1 cellular context compared by ENCODE assay signal in genomic region chr21:38244885-38245869, GRCh38.
TF ChIP-seq lines count a peak whose summit lies in the region.

No MANE protein-coding gene starts in this region.

TF ChIP-seq in GM12878, 131 proteins besides CTCF, POLR2A, EP300 and RAD21 (continued from another document and continues in another):
- TF ChIP-seq PBX3 (IDR thresholded peaks at IDR 0.05; ENCODE audit: insufficient replicate concordance, low read depth, low read length) = no peak
- TF ChIP-seq EZH2 (IDR thresholded peaks at IDR 0.05; ENCODE audit: borderline replicate concordance, control insufficient read depth, low read depth, low read length) = no peak
- TF ChIP-seq BCL11A (IDR thresholded peaks at IDR 0.05; ENCODE audit: low read depth, low read length) = peak; percentile 80
- TF ChIP-seq YBX1 (IDR thresholded peaks at IDR 0.05) = no peak
- peak; percentile 77 for TF ChIP-seq MTA2 (IDR thresholded peaks at IDR 0.05; ENCODE audit: low read depth)
- TF ChIP-seq ZBTB33 (IDR thresholded peaks at IDR 0.05) = no peak
- TF ChIP-seq E2F4 (IDR thresholded peaks at IDR 0.05; ENCODE audit: low read depth, low read length) = no peak
- TF ChIP-seq MAX (IDR thresholded peaks at IDR 0.05; ENCODE audit: low read depth, low read length) = no peak
- TF ChIP-seq TBL1XR1 (IDR thresholded peaks at IDR 0.05; ENCODE audit: low read depth, low read length) = no peak
- TF ChIP-seq NR2C1 (IDR thresholded peaks at IDR 0.05) = no peak
- TF ChIP-seq BHLHE40 (IDR thresholded peaks at IDR 0.05; ENCODE audit: borderline replicate concordance in 1 of 2, low read depth in 2 of 2, low read length in 1 of 2) = peak in 1 of 2 experiments; percentile 35; a peak in 1 of 4 replicates
- TF ChIP-seq WRNIP1 (IDR thresholded peaks at IDR 0.05; ENCODE audit: borderline replicate concordance, low read depth, low read length) = no peak
- TF ChIP-seq IRF4 (IDR thresholded peaks at IDR 0.05; ENCODE audit: low read depth, low read length) = 0 out of 2 replicates have a peak, but pooled peaks have one; percentile 20
- TF ChIP-seq ZNF687 (IDR thresholded peaks at IDR 0.05) = peak; percentile 55; the same call in 1 of the 2 replicates
- no peak for TF ChIP-seq JUNB (IDR thresholded peaks at IDR 0.05)
- peak; percentile 85 to 87 for TF ChIP-seq IKZF2 (IDR thresholded peaks at IDR 0.05)
- TF ChIP-seq E2F8 (IDR thresholded peaks at IDR 0.05; ENCODE audit: low read depth, partially characterized antibody) = no peak
- peak; percentile 24; the same call in 1 of the 3 replicates for TF ChIP-seq POU2F2 (IDR thresholded peaks at IDR 0.05; ENCODE audit: borderline replicate concordance, low read depth, low read length)
- TF ChIP-seq POLR2AphosphoS5 (IDR thresholded peaks at IDR 0.05; ENCODE audit: low read length) = no peak
- TF ChIP-seq SKIL (IDR thresholded peaks at IDR 0.05; ENCODE audit: low read depth, poor library complexity, severe bottlenecking) = peak; percentile 62
- 0 out of 2 replicates have a peak, but pooled peaks have one; percentile 18 for TF ChIP-seq CHD2 (IDR thresholded peaks at IDR 0.05; ENCODE audit: borderline replicate concordance, low read depth, low read length)
- no peak for TF ChIP-seq HCFC1 (IDR thresholded peaks at IDR 0.05; ENCODE audit: low read length)
- peak; percentile 26; the same call in 1 of the 2 replicates for TF ChIP-seq HDGF (IDR thresholded peaks at IDR 0.05)
- no peak for TF ChIP-seq ZSCAN29 (IDR thresholded peaks at IDR 0.05)
- no peak for TF ChIP-seq ZBTB4 (CRISPR knock-in tag; IDR thresholded peaks at IDR 0.05)
- TF ChIP-seq MEF2B (IDR thresholded peaks at IDR 0.05; ENCODE audit: partially characterized antibody, poor library complexity, severe bottlenecking) = peak; percentile 36
- TF ChIP-seq SIN3A (IDR thresholded peaks at IDR 0.05; ENCODE audit: low read depth, low read length) = no peak
- no peak for TF ChIP-seq CHD4 (IDR thresholded peaks at IDR 0.05)
- no peak for TF ChIP-seq TARDBP (IDR thresholded peaks at IDR 0.05; ENCODE audit: borderline replicate concordance)
- no peak for TF ChIP-seq E4F1 (IDR thresholded peaks at IDR 0.05; ENCODE audit: borderline replicate concordance, partially characterized antibody)
- no peak for TF ChIP-seq GABPA (IDR thresholded peaks at IDR 0.05; ENCODE audit: low read depth)
